In the genomic region with DNA sequence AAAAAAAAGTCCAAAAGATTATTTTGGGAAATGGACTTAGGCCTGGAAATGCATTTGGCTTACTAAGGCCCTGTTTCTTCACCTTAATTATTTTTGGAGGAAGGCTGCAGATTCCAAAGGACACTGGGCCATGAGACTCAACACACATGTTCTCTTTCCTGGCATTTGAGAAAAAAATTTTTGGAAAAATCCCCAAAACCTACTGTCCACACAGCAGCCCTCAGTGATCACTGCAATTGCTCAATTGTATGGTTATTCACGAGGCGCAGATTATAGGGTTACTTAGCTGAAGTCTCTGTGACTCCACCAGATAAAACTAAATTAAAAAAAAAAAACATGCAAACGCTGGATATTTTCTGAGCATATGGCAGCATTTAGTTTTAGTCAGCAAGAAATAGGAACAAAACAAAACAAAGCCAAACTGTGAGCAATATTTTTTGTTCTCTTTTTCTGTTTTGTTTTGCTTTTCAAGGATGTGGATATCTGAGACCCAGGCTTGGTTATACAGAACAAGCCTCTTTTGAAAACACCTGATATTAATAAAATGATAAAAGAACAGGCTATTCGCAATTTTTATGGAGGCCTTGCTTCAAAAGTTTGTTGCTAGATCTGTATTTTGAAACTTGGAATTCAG, we compare ENCODE assay signal across 17 cellular contexts.
DNase-seq lines count a peak whose midpoint lies in the region; ATAC-seq and TF ChIP-seq lines count a peak whose summit lies in the region.
"Had no signal": no experiment of that assay in that cellular context is flagged by ENCODE, and none has a peak within 500 bp of the region (broad histone marks: within the 10 kb centered on the region; RNA-seq: fewer than 3 reads in every experiment).

No MANE protein-coding gene starts in this region.

- ATAC-seq in gastroesophageal sphincter (peak; percentile 89), psoas muscle (peak; percentile 52 to 75 (median 62)), WTC11 (no peak)
- ATAC-seq: natural killer cell; stimulated activated naive B cell treated with anti-CD40 and anti-IgM and Interleukin-4, amounts not matched to agents 10 μg/mL and 1 μg/mL and 100 μg/mL, for 72 hours had no signal

- peaks cover 17% of the 10 kb centered on the region for H3K9me3 Mint-ChIP-seq in WTC11
- H3K9me3 Mint-ChIP-seq: natural killer cell had no signal

- no peaks in the 10 kb centered on the region for H3K36me3 Mint-ChIP-seq in WTC11
- H3K36me3 Mint-ChIP-seq: natural killer cell; stimulated activated naive B cell treated with anti-CD40 and anti-IgM and Interleukin-4, amounts not matched to agents 10 μg/mL and 1 μg/mL and 100 μg/mL, for 72 hours had no signal

- H3K4me3 Mint-ChIP-seq in WTC11 = no peak overlapping the region
- H3K4me3 Mint-ChIP-seq: natural killer cell; stimulated activated naive B cell treated with anti-CD40 and anti-IgM and Interleukin-4, amounts not matched to agents 10 μg/mL and 1 μg/mL and 100 μg/mL, for 72 hours had no signal

- no peaks in the 10 kb centered on the region for H3K27me3 ChIP-seq in gastroesophageal sphincter
- peaks cover 0 to 4% (median 0%) of the 10 kb centered on the region in 3 donors for H3K27me3 ChIP-seq in psoas muscle (ENCODE audit: insufficient read depth in 3 of 3, low read length in 2 of 3)
- H3K27me3 ChIP-seq in uterus = no peaks in the 10 kb centered on the region
- H3K27me3 ChIP-seq: BE2C had no signal

- 51 to 62% methylated on average over 2 to 4 of the region's 4 CpGs for WGBS in gastroesophageal sphincter (ENCODE audit: low coverage in 1 of 2), 2 donors
- WGBS in psoas muscle, 3 donors = 38 to 58% (median 45%) methylated on average over 4 of the region's 4 CpGs

- H3K9me3 ChIP-seq in gastroesophageal sphincter (no peaks in the 10 kb centered on the region), psoas muscle (no peaks in the 10 kb centered on the region), uterus (no peaks in the 10 kb centered on the region)
- H3K9me3 ChIP-seq: BE2C had no signal

- H3K4me3 ChIP-seq in gastroesophageal sphincter = no peak overlapping the region
- no peak overlapping the region for H3K4me3 ChIP-seq in psoas muscle
- H3K4me3 ChIP-seq in uterus = no peak overlapping the region

- no peak for TF ChIP-seq EP300 in gastroesophageal sphincter (IDR thresholded peaks at IDR 0.05)

- POLR2A ChIA-PET in WTC11 (lab: Charles Lee) = no interaction called here

- H3K4me1 ChIP-seq in gastroesophageal sphincter (no peaks in the 10 kb centered on the region), psoas muscle (no peaks in the 10 kb centered on the region), uterus (no peaks in the 10 kb centered on the region)
- H3K4me1 ChIP-seq: BE2C had no signal

- CTCF ChIA-PET in WTC11 (lab: Charles Lee) = no interaction called here

- H3K27me3 Mint-ChIP-seq in WTC11 (ENCODE audit: low read depth) = no peaks in the 10 kb centered on the region

- no peak for TF ChIP-seq POLR2A in gastroesophageal sphincter (IDR thresholded peaks at IDR 0.05)
- TF ChIP-seq POLR2A in uterus (IDR thresholded peaks at IDR 0.05) = no peak

- H3K27ac ChIP-seq in gastroesophageal sphincter (peak overlapping the region in 2 of 4 donors; percentile 14 to 35), psoas muscle (no peak overlapping the region), uterus (peak overlapping the region; percentile 53 to 57)

- TF ChIP-seq CTCF in gastroesophageal sphincter (IDR thresholded peaks at IDR 0.05) (no peak), psoas muscle (IDR thresholded peaks at IDR 0.05) (no peak), uterus (IDR thresholded peaks at IDR 0.05) (no peak), WTC11 (IDR thresholded peaks at IDR 0.05) (no peak)

- H3K36me3 ChIP-seq in gastroesophageal sphincter (no peaks in the 10 kb centered on the region), psoas muscle (ENCODE audit: insufficient read depth in 1 of 2, low read depth in 1 of 2) (no peaks in the 10 kb centered on the region), uterus (no peaks in the 10 kb centered on the region)
- H3K36me3 ChIP-seq: BE2C had no signal

- no peak overlapping the region for H3K27ac Mint-ChIP-seq in WTC11
- H3K27ac Mint-ChIP-seq: natural killer cell; stimulated activated naive B cell treated with anti-CD40 and anti-IgM and Interleukin-4, amounts not matched to agents 10 μg/mL and 1 μg/mL and 100 μg/mL, for 72 hours had no signal

- intact Hi-C loops in psoas muscle (cut with DNase I) (no loop called here), uterus (cut with DNase I; ENCODE audit: low total_unique reads) (no loop called here)

- DNase-seq in brain pericyte (ENCODE audit: low read depth, low spot score) (peak; percentile 65), psoas muscle (no peak), uterus (peak in 1 of 2 donors; percentile 37), WTC11 (ENCODE audit: low spot score) (no peak), NCI-H1092 (lab: John Stamatoyannopoulos, UW) (no peak)
- no peak for DNase-seq in stimulated activated CD4-positive, alpha-beta T cell treated with anti-CD3 and anti-CD28 coated beads, Interleukin-2, amount 100 ng/mL, for 24 hours
- DNase-seq: activated CD4-positive, alpha-beta T cell treated with anti-CD3 and anti-CD28 coated beads for 4 hours; activated gamma-delta T cell; amniotic stem cell; BE2C; HCEC 1CT; natural killer cell; NCI-H2029; NCI-H446 treated with DMSO at 0.1 percent for 48 hours; RPMI8226; stimulated activated naive B cell treated with anti-CD40 and anti-IgM and Interleukin-4, amounts not matched to agents 10 μg/mL and 1 μg/mL and 100 μg/mL, for 72 hours had no signal

- H3K4me1 Mint-ChIP-seq in WTC11 = no peaks in the 10 kb centered on the region
- H3K4me1 Mint-ChIP-seq: natural killer cell; stimulated activated naive B cell treated with anti-CD40 and anti-IgM and Interleukin-4, amounts not matched to agents 10 μg/mL and 1 μg/mL and 100 μg/mL, for 72 hours had no signal

TF ChIP-seq in WTC11, 78 proteins besides CTCF, POLR2A, EP300 and RAD21 (continues in another document):
- TF ChIP-seq TEAD1 (CRISPR knock-in tag; IDR thresholded peaks at IDR 0.05) (no peak), TP53 (CRISPR knock-in tag; IDR thresholded peaks at IDR 0.05) (no peak), ZNF138 (CRISPR knock-in tag; conservative IDR thresholded peaks at IDR 0.05) (no peak), FOXP4 (CRISPR knock-in tag; IDR thresholded peaks at IDR 0.05) (no peak), ELF4 (CRISPR knock-in tag; IDR thresholded peaks at IDR 0.05; ENCODE audit: low read depth) (no peak), NFE2L1 (CRISPR knock-in tag; IDR thresholded peaks at IDR 0.05) (no peak), OVOL2 (CRISPR knock-in tag; IDR thresholded peaks at IDR 0.05; ENCODE audit: borderline replicate concordance) (no peak)
- TF ChIP-seq, protein P1, sequence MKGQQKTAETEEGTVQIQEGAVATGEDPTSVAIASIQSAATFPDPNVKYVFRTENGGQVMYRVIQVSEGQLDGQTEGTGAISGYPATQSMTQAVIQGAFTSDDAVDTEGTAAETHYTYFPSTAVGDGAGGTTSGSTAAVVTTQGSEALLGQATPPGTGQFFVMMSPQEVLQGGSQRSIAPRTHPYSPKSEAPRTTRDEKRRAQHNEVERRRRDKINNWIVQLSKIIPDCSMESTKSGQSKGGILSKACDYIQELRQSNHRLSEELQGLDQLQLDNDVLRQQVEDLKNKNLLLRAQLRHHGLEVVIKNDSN (CRISPR knock-in tag; IDR thresholded peaks at IDR 0.05) = no peak
- TF ChIP-seq, protein P2, sequence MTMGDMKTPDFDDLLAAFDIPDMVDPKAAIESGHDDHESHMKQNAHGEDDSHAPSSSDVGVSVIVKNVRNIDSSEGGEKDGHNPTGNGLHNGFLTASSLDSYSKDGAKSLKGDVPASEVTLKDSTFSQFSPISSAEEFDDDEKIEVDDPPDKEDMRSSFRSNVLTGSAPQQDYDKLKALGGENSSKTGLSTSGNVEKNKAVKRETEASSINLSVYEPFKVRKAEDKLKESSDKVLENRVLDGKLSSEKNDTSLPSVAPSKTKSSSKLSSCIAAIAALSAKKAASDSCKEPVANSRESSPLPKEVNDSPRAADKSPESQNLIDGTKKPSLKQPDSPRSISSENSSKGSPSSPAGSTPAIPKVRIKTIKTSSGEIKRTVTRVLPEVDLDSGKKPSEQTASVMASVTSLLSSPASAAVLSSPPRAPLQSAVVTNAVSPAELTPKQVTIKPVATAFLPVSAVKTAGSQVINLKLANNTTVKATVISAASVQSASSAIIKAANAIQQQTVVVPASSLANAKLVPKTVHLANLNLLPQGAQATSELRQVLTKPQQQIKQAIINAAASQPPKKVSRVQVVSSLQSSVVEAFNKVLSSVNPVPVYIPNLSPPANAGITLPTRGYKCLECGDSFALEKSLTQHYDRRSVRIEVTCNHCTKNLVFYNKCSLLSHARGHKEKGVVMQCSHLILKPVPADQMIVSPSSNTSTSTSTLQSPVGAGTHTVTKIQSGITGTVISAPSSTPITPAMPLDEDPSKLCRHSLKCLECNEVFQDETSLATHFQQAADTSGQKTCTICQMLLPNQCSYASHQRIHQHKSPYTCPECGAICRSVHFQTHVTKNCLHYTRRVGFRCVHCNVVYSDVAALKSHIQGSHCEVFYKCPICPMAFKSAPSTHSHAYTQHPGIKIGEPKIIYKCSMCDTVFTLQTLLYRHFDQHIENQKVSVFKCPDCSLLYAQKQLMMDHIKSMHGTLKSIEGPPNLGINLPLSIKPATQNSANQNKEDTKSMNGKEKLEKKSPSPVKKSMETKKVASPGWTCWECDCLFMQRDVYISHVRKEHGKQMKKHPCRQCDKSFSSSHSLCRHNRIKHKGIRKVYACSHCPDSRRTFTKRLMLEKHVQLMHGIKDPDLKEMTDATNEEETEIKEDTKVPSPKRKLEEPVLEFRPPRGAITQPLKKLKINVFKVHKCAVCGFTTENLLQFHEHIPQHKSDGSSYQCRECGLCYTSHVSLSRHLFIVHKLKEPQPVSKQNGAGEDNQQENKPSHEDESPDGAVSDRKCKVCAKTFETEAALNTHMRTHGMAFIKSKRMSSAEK (CRISPR knock-in tag; IDR thresholded peaks at IDR 0.05; ENCODE audit: borderline replicate concordance) = no peak
